Comparison of ENCODE assay signal across 16 cellular contexts in the genomic region with DNA sequence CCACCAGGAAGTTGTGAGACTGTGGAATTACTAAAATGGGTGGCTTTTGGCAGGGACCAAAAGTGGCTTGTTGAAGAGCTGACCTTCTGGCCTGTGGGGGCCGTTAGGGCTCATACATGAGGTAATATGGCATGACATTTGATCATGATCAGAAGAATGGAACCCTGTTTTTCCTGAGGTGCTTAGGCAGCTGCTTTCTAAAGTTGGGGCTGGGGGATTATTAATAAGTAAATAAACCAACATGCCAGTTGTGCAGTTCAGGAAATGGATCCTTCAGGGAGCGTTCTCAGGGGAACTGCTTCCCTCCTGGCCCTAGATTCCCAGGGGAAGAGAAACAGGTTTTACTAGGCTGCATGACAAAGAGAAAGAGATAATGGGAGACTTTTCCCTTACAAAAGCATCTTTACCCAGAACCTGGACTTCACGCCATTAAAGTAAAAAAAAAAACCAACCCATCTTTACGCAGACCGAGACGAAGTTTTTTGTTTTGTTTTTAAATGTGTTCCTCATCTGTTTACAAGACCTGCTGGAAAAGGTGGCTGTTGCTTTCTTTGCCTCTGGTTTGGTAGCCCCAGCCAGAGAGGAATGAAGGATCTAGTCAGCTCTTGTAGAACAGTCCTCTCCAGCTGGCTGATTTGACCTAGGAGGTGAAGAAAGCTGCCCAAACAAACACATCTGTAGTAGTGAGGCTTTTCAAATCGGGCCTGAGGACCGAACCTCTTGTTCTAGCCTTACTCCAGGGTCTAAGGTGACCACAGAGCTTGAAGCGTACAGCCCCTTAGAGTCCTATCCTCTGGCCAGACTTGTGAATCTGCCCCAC. TPM values are rescaled to one million over a fixed set of nuclear protein-coding genes. Genes with fewer than 3 reads are reported as not detected.
DNase-seq lines count a peak whose midpoint lies in the region; ATAC-seq and TF ChIP-seq lines count a peak whose summit lies in the region.
"Had no signal": no experiment of that assay in that cellular context is flagged by ENCODE, and none has a peak within 500 bp of the region (broad histone marks: within the 10 kb centered on the region; RNA-seq: fewer than 3 reads in every experiment).

No MANE protein-coding gene starts in this region.

- no peak for ATAC-seq in activated T-helper 17 cell treated with anti-CD3 and anti-CD28 coated beads, Interleukin-2, amount 50 U/mL, for 72 hours (replicated peaks)
- ATAC-seq in HG02588 (IDR thresholded peaks at IDR 0.05; ENCODE audit: unreplicated experiment), result no peak

- no peaks in the 10 kb centered on the region for H3K9me3 Mint-ChIP-seq in activated naive CD4-positive, alpha-beta T cell treated with anti-CD3 and anti-CD28 coated beads, Interleukin-2, amount 50 U/mL, for 24 hours
- no peaks in the 10 kb centered on the region for H3K9me3 Mint-ChIP-seq in activated T-helper 17 cell treated with anti-CD3 and anti-CD28 coated beads, Interleukin-2, amount 50 U/mL, for 72 hours
- peaks cover 6% of the 10 kb centered on the region for H3K9me3 Mint-ChIP-seq in T-helper 2 cell treated with Interferon-gamma antibody and Interleukin-4, amounts not matched to agents 5 μg/mL and 100 μg/mL, for 36 hours

- no peak overlapping the region for H3K4me3 Mint-ChIP-seq in activated naive CD4-positive, alpha-beta T cell treated with anti-CD3 and anti-CD28 coated beads, Interleukin-2, amount 50 U/mL, for 24 hours
- peak overlapping the region; percentile 47 for H3K4me3 Mint-ChIP-seq in activated T-helper 17 cell treated with anti-CD3 and anti-CD28 coated beads, Interleukin-2, amount 50 U/mL, for 72 hours
- no peak overlapping the region for H3K4me3 Mint-ChIP-seq in T-helper 2 cell treated with Interferon-gamma antibody and Interleukin-4, amounts not matched to agents 5 μg/mL and 100 μg/mL, for 36 hours
- H3K4me3 Mint-ChIP-seq: activated CD8-positive, alpha-beta T cell treated with anti-CD3 and anti-CD28 coated beads, Interleukin-2, amount 10 ng/mL, durations not matched to agents 7 days and 5 days had no signal

- H3K4me3 ChIP-seq in mesodermal cell (ENCODE audit: extremely low read depth, insufficient read depth, low read length, poor library complexity, severe bottlenecking) (no peak overlapping the region), tibial nerve (no peak overlapping the region)
- H3K4me3 ChIP-seq: uterus had no signal

- peaks cover 61% of the 10 kb centered on the region for H3K36me3 ChIP-seq in mesodermal cell (ENCODE audit: control insufficient read depth, insufficient read depth, low read length)
- H3K36me3 ChIP-seq in tibial nerve, result peaks cover 0 to 20% (median 0%) of the 10 kb centered on the region in 3 donors
- H3K36me3 ChIP-seq: uterus had no signal

- WGBS in mesodermal cell (ENCODE audit: insufficient coverage in 2 of 2), 2 experiments, result 65 to 100% methylated on average over 3 to 4 of the region's 9 CpGs
- 54 to 68% methylated on average over 9 of the region's 9 CpGs for WGBS in tibial nerve, 2 donors

- no peak for TF ChIP-seq POLR2A in tibial nerve (IDR thresholded peaks at IDR 0.05)

- H3K36me3 Mint-ChIP-seq in activated naive CD4-positive, alpha-beta T cell treated with anti-CD3 and anti-CD28 coated beads, Interleukin-2, amount 50 U/mL, for 24 hours, result peaks cover 23% of the 10 kb centered on the region
- H3K36me3 Mint-ChIP-seq in activated T-helper 17 cell treated with anti-CD3 and anti-CD28 coated beads, Interleukin-2, amount 50 U/mL, for 72 hours (ENCODE audit: low read depth), result peaks cover 20% of the 10 kb centered on the region
- H3K36me3 Mint-ChIP-seq in T-helper 2 cell treated with Interferon-gamma antibody and Interleukin-4, amounts not matched to agents 5 μg/mL and 100 μg/mL, for 36 hours (ENCODE audit: low read depth), result peaks cover 34% of the 10 kb centered on the region

- peaks cover 80% of the 10 kb centered on the region for H3K4me1 Mint-ChIP-seq in activated naive CD4-positive, alpha-beta T cell treated with anti-CD3 and anti-CD28 coated beads, Interleukin-2, amount 50 U/mL, for 24 hours
- H3K4me1 Mint-ChIP-seq in activated T-helper 17 cell treated with anti-CD3 and anti-CD28 coated beads, Interleukin-2, amount 50 U/mL, for 72 hours, result peaks cover 48% of the 10 kb centered on the region
- peaks cover 28% of the 10 kb centered on the region for H3K4me1 Mint-ChIP-seq in T-helper 2 cell treated with Interferon-gamma antibody and Interleukin-4, amounts not matched to agents 5 μg/mL and 100 μg/mL, for 36 hours (ENCODE audit: low read depth)

- H3K27me3 Mint-ChIP-seq in activated naive CD4-positive, alpha-beta T cell treated with anti-CD3 and anti-CD28 coated beads, Interleukin-2, amount 50 U/mL, for 24 hours, result no peaks in the 10 kb centered on the region
- H3K27me3 Mint-ChIP-seq in activated T-helper 17 cell treated with anti-CD3 and anti-CD28 coated beads, Interleukin-2, amount 50 U/mL, for 72 hours, result no peaks in the 10 kb centered on the region
- no peaks in the 10 kb centered on the region for H3K27me3 Mint-ChIP-seq in T-helper 2 cell treated with Interferon-gamma antibody and Interleukin-4, amounts not matched to agents 5 μg/mL and 100 μg/mL, for 36 hours (ENCODE audit: low read depth)

- no peak for TF ChIP-seq EP300 in tibial nerve (IDR thresholded peaks at IDR 0.05)

- peaks cover 41% of the 10 kb centered on the region for H3K4me1 ChIP-seq in mesodermal cell (ENCODE audit: control insufficient read depth, insufficient read depth, low read length, poor library complexity, severe bottlenecking)
- peaks cover 0 to 100% (median 63%) of the 10 kb centered on the region in 4 donors for H3K4me1 ChIP-seq in tibial nerve

- H3K27ac ChIP-seq in mesodermal cell (ENCODE audit: low read depth, low read length, severe bottlenecking), result peak overlapping the region; percentile 10
- peak overlapping the region; percentile 5 to 81 (median 42) for H3K27ac ChIP-seq in tibial nerve
- H3K27ac ChIP-seq: uterus had no signal

- TF ChIP-seq CTCF in tibial nerve (IDR thresholded peaks at IDR 0.05), result no peak

- H3K27ac Mint-ChIP-seq in activated naive CD4-positive, alpha-beta T cell treated with anti-CD3 and anti-CD28 coated beads, Interleukin-2, amount 50 U/mL, for 24 hours, result peak overlapping the region; percentile 37
- H3K27ac Mint-ChIP-seq in activated T-helper 17 cell treated with anti-CD3 and anti-CD28 coated beads, Interleukin-2, amount 50 U/mL, for 72 hours, result peak overlapping the region; percentile 53
- no peak overlapping the region for H3K27ac Mint-ChIP-seq in T-helper 2 cell treated with Interferon-gamma antibody and Interleukin-4, amounts not matched to agents 5 μg/mL and 100 μg/mL, for 36 hours

- no peak for DNase-seq in activated naive CD4-positive, alpha-beta T cell treated with anti-CD3 and anti-CD28 coated beads, Interleukin-2, amount 50 U/mL, for 16 hours
- DNase-seq in tibial nerve (ENCODE audit: low spot score in 2 of 2) (no peak), NCI-H1694 (lab: John Stamatoyannopoulos, UW) (no peak)
- DNase-seq in T-helper 2 cell treated with Interferon-gamma antibody and Interleukin-4, amounts not matched to agents 5 μg/mL and 100 μg/mL, for 36 hours (ENCODE audit: low spot score), result no peak
- DNase-seq: ACHN; activated CD8-positive, alpha-beta T cell treated with anti-CD3 and anti-CD28 coated beads, Interleukin-2, amount 10 ng/mL, durations not matched to agents 7 days and 5 days; activated naive CD4-positive, alpha-beta T cell; DMS79; IMR-90; NCI-H187; T-helper 9 cell; uterus had no signal

- H3K9me3 ChIP-seq in mesodermal cell (ENCODE audit: control insufficient read depth, low read length) (peaks cover 5% of the 10 kb centered on the region), tibial nerve (no peaks in the 10 kb centered on the region)
- H3K9me3 ChIP-seq: uterus had no signal

- no peaks in the 10 kb centered on the region for H3K27me3 ChIP-seq in tibial nerve
- H3K27me3 ChIP-seq: uterus had no signal

RNA-seq across cellular contexts. Expression of gene YPEL2, which starts 22.7 kb away (rescaled TPM):
- 10 to 100 TPM; 11.6 to 20.0 TPM for total RNA-seq in activated T-helper 17 cell treated with anti-CD3 and anti-CD28 coated beads, Interleukin-2, amount 50 U/mL, for 72 hours
- 22.0 TPM for polyA plus RNA-seq in mesodermal cell (2013, experiment 1 of 2)
- 19.1 TPM for polyA plus RNA-seq in mesodermal cell (2013, experiment 2 of 2)
- 10 to 100 TPM; 33.6 to 59.9 (median 48.7) TPM for total RNA-seq in tibial nerve
